20 cellular contexts compared by ENCODE assay signal in the genomic region with DNA sequence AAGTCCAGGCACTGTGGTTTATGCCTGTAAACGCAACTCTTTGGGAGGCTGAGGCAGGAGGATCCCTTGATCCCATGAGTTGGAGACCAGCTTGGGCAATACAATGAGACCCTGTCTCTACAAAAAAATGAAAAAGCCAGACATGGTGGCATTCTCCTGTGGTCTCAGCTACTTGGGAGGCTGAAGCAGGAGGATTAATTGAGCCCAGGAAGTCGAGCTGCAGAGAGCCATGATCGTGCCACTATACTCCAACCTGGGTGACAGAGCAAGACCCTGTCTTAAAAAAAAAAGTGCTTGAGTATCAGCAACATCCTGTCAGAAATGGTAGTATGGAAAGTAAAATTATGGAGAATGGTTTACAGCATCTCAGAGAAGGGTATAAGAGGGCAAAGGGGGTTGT. TPM values are rescaled to one million over a fixed set of nuclear protein-coding genes. Genes with fewer than 3 reads are reported as not detected.
DNase-seq lines count a peak whose midpoint lies in the region; ATAC-seq and TF ChIP-seq lines count a peak whose summit lies in the region.
"Had no signal": no experiment of that assay in that cellular context is flagged by ENCODE, and none has a peak within 500 bp of the region (broad histone marks: within the 10 kb centered on the region; RNA-seq: fewer than 3 reads in every experiment).

No MANE protein-coding gene starts in this region.

- H3K9me3 Mint-ChIP-seq in activated naive CD4-positive, alpha-beta T cell treated with anti-CD3 and anti-CD28 coated beads, Interleukin-2, amount 10 ng/mL, durations not matched to agents 7 days and 5 days = peaks cover 11% of the 10 kb centered on the region
- H3K9me3 Mint-ChIP-seq in mesothelial cell of epicardium = no peaks in the 10 kb centered on the region

- H3K4me2 ChIP-seq in SU-DHL-6 (ENCODE audit: low read depth, low read length, poor library complexity, severe bottlenecking) = peak overlapping the region; percentile 71

- peak overlapping the region; percentile 94 for H3K27ac Mint-ChIP-seq in activated naive CD4-positive, alpha-beta T cell treated with anti-CD3 and anti-CD28 coated beads, Interleukin-2, amount 10 ng/mL, durations not matched to agents 7 days and 5 days
- no peak overlapping the region for H3K27ac Mint-ChIP-seq in mesothelial cell of epicardium

- no peak overlapping the region for H2AFZ ChIP-seq in SU-DHL-6 (ENCODE audit: low read depth, low read length, severe bottlenecking)

- peaks cover 63% of the 10 kb centered on the region for H3K36me3 Mint-ChIP-seq in activated naive CD4-positive, alpha-beta T cell treated with anti-CD3 and anti-CD28 coated beads, Interleukin-2, amount 10 ng/mL, durations not matched to agents 7 days and 5 days
- no peaks in the 10 kb centered on the region for H3K36me3 Mint-ChIP-seq in mesothelial cell of epicardium

- H3K4me3 Mint-ChIP-seq in activated naive CD4-positive, alpha-beta T cell treated with anti-CD3 and anti-CD28 coated beads, Interleukin-2, amount 10 ng/mL, durations not matched to agents 7 days and 5 days = no peak overlapping the region
- no peak overlapping the region for H3K4me3 Mint-ChIP-seq in mesothelial cell of epicardium

- H3K27me3 Mint-ChIP-seq in activated naive CD4-positive, alpha-beta T cell treated with anti-CD3 and anti-CD28 coated beads, Interleukin-2, amount 10 ng/mL, durations not matched to agents 7 days and 5 days = no peaks in the 10 kb centered on the region
- no peaks in the 10 kb centered on the region for H3K27me3 Mint-ChIP-seq in mesothelial cell of epicardium (ENCODE audit: low read depth)

- no peak for TF ChIP-seq CTCF in SU-DHL-6 (IDR thresholded peaks at IDR 0.05; ENCODE audit: insufficient read depth, low read length, poor library complexity, severe bottlenecking)
- no peak for TF ChIP-seq CTCF in colonic mucosa (IDR thresholded peaks at IDR 0.05)
- no peak for TF ChIP-seq CTCF in gastrocnemius medialis (IDR thresholded peaks at IDR 0.05 in 4 of 5, conservative IDR thresholded peaks at IDR 0.05 in 1 of 5)
- no peak for TF ChIP-seq CTCF in GM10248 (IDR thresholded peaks at IDR 0.05; ENCODE audit: control extremely low read depth, extremely low read depth, low read depth, missing control alignments)
- TF ChIP-seq CTCF in mesothelial cell of epicardium (IDR thresholded peaks at IDR 0.05; ENCODE audit: unreplicated experiment) = no peak

- H3K4me1 ChIP-seq in colonic mucosa = no peaks in the 10 kb centered on the region
- peaks cover 31% of the 10 kb centered on the region for H3K4me1 ChIP-seq in thymus (ENCODE audit: control insufficient read depth, insufficient read depth, low read length)
- H3K4me1 ChIP-seq in gastrocnemius medialis = no peaks in the 10 kb centered on the region
- H3K4me1 ChIP-seq: foreskin keratinocyte, pancreas had no signal

- in situ Hi-C loops in gastrocnemius medialis (cut with MboI; ENCODE audit: low sequenced_read_pairs in 4 of 4) = no loop called here

- peaks cover 76% of the 10 kb centered on the region for H3K4me1 Mint-ChIP-seq in activated naive CD4-positive, alpha-beta T cell treated with anti-CD3 and anti-CD28 coated beads, Interleukin-2, amount 10 ng/mL, durations not matched to agents 7 days and 5 days
- H3K4me1 Mint-ChIP-seq in mesothelial cell of epicardium = no peaks in the 10 kb centered on the region

- H3K27ac ChIP-seq in SU-DHL-6 (ENCODE audit: low read depth, low read length) (peak overlapping the region; percentile 96), colonic mucosa (peak overlapping the region; percentile 22), thymus (ENCODE audit: low read depth) (peak overlapping the region; percentile 97), gastrocnemius medialis (no peak overlapping the region)
- H3K27ac ChIP-seq: foreskin keratinocyte, pancreas had no signal

- intact Hi-C loops in colonic mucosa (cut with DNase I) = no loop called here
- intact Hi-C loops in gastrocnemius medialis (cut with DNase I; ENCODE audit: low total_unique reads) = no loop called here

- peaks cover 56% of the 10 kb centered on the region for H3F3A ChIP-seq in SU-DHL-6 (ENCODE audit: insufficient read depth)

- H4K20me1 ChIP-seq in SU-DHL-6 (ENCODE audit: low read depth, low read length) = no peaks in the 10 kb centered on the region

- CTCF ChIA-PET in activated naive CD4-positive, alpha-beta T cell treated with anti-CD3 and anti-CD28 coated beads, Interleukin-2, amount 10 ng/mL, durations not matched to agents 7 days and 5 days (lab: Charles Lee) = interaction anchor here (1.4 kb wide), 1 partner anchor 12 kb away, joined by 3 read pairs; no protein-coding TSS in a partner anchor
- CTCF ChIA-PET in GM10248 (lab: Yijun Ruan, JAX) = interaction anchor here (0.7 to 1.5 kb wide), 5 partner anchors 11 to 27 kb away, joined by 3 to 4 read pairs (median 3); no protein-coding TSS in a partner anchor

- peaks cover 18% of the 10 kb centered on the region for H3K36me3 ChIP-seq in SU-DHL-6 (ENCODE audit: low read length)
- H3K36me3 ChIP-seq in colonic mucosa = no peaks in the 10 kb centered on the region
- H3K36me3 ChIP-seq in thymus (ENCODE audit: control insufficient read depth, insufficient read depth) = peaks cover 15% of the 10 kb centered on the region
- H3K36me3 ChIP-seq in gastrocnemius medialis = no peaks in the 10 kb centered on the region
- H3K36me3 ChIP-seq: pancreas had no signal

- no peak for TF ChIP-seq POLR2A in gastrocnemius medialis (IDR thresholded peaks at IDR 0.05)

- H3K9ac ChIP-seq in SU-DHL-6 (ENCODE audit: low read length) (peak overlapping the region; percentile 44), colonic mucosa (ENCODE audit: low read depth in 2 of 2, low read length in 2 of 2) (no peak overlapping the region)

- H3K9me3 ChIP-seq in SU-DHL-6 (ENCODE audit: insufficient read depth, low read length) (no peaks in the 10 kb centered on the region), colonic mucosa (no peaks in the 10 kb centered on the region), thymus (ENCODE audit: control insufficient read depth) (no peaks in the 10 kb centered on the region), gastrocnemius medialis (no peaks in the 10 kb centered on the region)
- H3K9me3 ChIP-seq: pancreas had no signal

- H3K27me3 ChIP-seq in SU-DHL-6 (ENCODE audit: low read length) (no peaks in the 10 kb centered on the region), colonic mucosa (no peaks in the 10 kb centered on the region), thymus (ENCODE audit: control insufficient read depth, insufficient read depth) (no peaks in the 10 kb centered on the region), gastrocnemius medialis (no peaks in the 10 kb centered on the region)
- H3K27me3 ChIP-seq: foreskin keratinocyte, pancreas had no signal

- POLR2A ChIA-PET in GM10248 (lab: Yijun Ruan, JAX) = no interaction called here

- peaks cover 97% of the 10 kb centered on the region for H3K79me2 ChIP-seq in SU-DHL-6 (ENCODE audit: insufficient read depth, low read length)

- DNase-seq in activated naive CD4-positive, alpha-beta T cell treated with anti-CD3 and anti-CD28 coated beads, Interleukin-2, amount 10 ng/mL, durations not matched to agents 7 days and 5 days = no peak
- no peak for DNase-seq in activated naive CD4-positive, alpha-beta T cell treated with anti-CD3 and anti-CD28 coated beads, Interleukin-2, amount 50 U/mL, for 16 hours
- DNase-seq in colonic mucosa (no peak), gastrocnemius medialis (no peak), GM10248 (ENCODE audit: extremely low spot score) (no peak), mesothelial cell of epicardium (ENCODE audit: low spot score in 2 of 2, unreplicated experiment in 2 of 2) (no peak)
- DNase-seq: activated CD4-positive, alpha-beta T cell treated with anti-CD3 and anti-CD28 coated beads for 1 hour; Calu3; foreskin keratinocyte; GOT3; left cardiac atrium; NCI-H2029; pancreas; SIG-M5; stimulated activated CD4-positive, alpha-beta T cell treated with anti-CD3 and anti-CD28 coated beads, Interleukin-2, amount 100 ng/mL, for 24 hours had no signal

- 56% methylated on average over 3 of the region's 3 CpGs for WGBS in thymus

- no peak for ATAC-seq in gastrocnemius medialis
- ATAC-seq: foreskin keratinocyte, left cardiac atrium, pancreas had no signal

- H3K4me3 ChIP-seq in SU-DHL-6 (ENCODE audit: insufficient read depth, low read length, poor library complexity, severe bottlenecking) (no peak overlapping the region), colonic mucosa (no peak overlapping the region), thymus (ENCODE audit: low read length) (peak overlapping the region; percentile 46), gastrocnemius medialis (no peak overlapping the region)
- H3K4me3 ChIP-seq: pancreas had no signal

- no peaks in the 10 kb centered on the region for H3K9me2 ChIP-seq in SU-DHL-6 (replicated peaks; ENCODE audit: insufficient read depth, low read length)

RNA-seq across cellular contexts. Expression of gene APBB1IP, which starts 11.6 kb away (rescaled TPM):
- 1 to 10 TPM; 2.1 to 2.8 TPM for total RNA-seq in colonic mucosa
- polyA plus RNA-seq in thymus = 40.0 TPM
- total RNA-seq in gastrocnemius medialis = 1 to 10 TPM in 2 of 4 donors, under 1 TPM in 2; 0.83 to 2.0 (median 1.2) TPM
- 0.20 to 0.22 TPM in 2 of 3 replicates, not detected in the other for total RNA-seq in mesothelial cell of epicardium
- total RNA-seq: endothelial cell of umbilical vein, foreskin keratinocyte, G401, NCI-H460 had no signal
- polyA plus RNA-seq: endothelial cell of umbilical vein, foreskin keratinocyte had no signal

Comparison
In these comparisons a context has a peak if more than half of its experiments do, and no peak if none do; other contexts are left out.
1. H3K27ac ChIP-seq: peak in SU-DHL-6 (single experiment), colonic mucosa (single experiment) and thymus (single experiment); none in gastrocnemius medialis (0 of 4).